8 cellular contexts compared by ENCODE assay signal in the genomic region with DNA sequence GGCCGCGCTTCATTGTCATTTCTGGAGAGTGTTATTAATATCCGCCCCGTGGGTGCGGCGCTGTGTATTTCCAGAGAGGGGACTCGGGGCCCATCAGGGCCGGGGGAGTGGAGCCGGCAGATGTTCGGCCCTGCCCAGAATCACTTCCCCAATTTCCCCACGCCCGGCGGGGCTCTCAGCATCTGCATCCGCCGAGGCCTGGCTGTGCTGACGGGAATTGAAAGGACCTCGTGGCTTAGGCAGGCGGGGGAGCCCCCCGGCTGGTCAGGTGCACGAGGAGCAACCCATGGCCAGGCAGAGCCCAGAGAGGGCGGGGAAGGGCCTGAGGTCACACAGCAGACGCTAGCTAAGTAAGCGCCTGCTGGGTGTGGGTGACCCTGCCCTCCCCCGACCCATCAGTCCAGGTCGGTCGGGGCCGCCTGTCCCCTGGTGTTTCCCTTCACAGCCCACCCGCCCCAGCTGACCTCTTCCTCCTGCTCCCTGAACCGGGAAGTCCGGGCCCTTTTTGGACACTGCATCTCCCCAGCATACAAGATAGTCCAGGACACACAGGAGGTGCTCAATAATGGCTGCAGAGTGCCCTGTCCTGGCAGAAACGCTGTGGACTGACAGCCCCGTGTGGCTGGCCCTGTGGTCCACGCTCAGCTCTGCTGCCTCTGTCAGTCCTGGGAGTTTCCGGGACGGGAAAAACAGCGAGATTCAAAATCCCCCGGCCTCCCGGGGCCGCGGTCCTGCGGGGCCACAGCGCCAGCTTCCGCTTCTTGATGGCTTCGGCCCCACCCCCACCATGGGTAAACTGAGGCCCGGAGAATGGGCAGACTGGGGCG. TPM values are rescaled to one million over a fixed set of nuclear protein-coding genes. Genes with fewer than 3 reads are reported as not detected.
DNase-seq lines count a peak whose midpoint lies in the region; ATAC-seq lines count a peak whose summit lies in the region.

No MANE protein-coding gene starts in this region.

- H3K23ac ChIP-seq in mesenchymal stem cell (ENCODE audit: low read length in 2 of 2) = no peak overlapping the region

- no peak overlapping the region for H2BK5ac ChIP-seq in mesenchymal stem cell (ENCODE audit: low read depth, low read length, poor library complexity, severe bottlenecking)

- no peak overlapping the region for H3K14ac ChIP-seq in mesenchymal stem cell (ENCODE audit: low read length in 2 of 2)

- H3K4ac ChIP-seq in mesenchymal stem cell (ENCODE audit: low read depth in 1 of 2, low read length in 2 of 2) = no peak overlapping the region

- H4K8ac ChIP-seq in mesenchymal stem cell (ENCODE audit: low read length) = no peak overlapping the region

- H3K4me3 ChIP-seq in mesenchymal stem cell (ENCODE audit: insufficient read depth in 1 of 2, low read depth in 1 of 2, low read length in 2 of 2) = no peak overlapping the region

- DNase-seq in SIG-M5 treated with dmso at 0.1 percent for 504 hours (lab: John Stamatoyannopoulos, UW; ENCODE audit: unreplicated experiment) (peak; percentile 88), pons (ENCODE audit: low spot score) (peak; percentile 55), SW480 (ENCODE audit: low spot score) (no peak), COR-L47 (lab: John Stamatoyannopoulos, UW) (no peak), mesenchymal stem cell (no peak), NCI-H2107 treated with DMSO at 0.1 percent for 48 hours (lab: John Stamatoyannopoulos, UW; ENCODE audit: unreplicated experiment) (no peak)

- H2BK120ac ChIP-seq in mesenchymal stem cell (ENCODE audit: low read depth, low read length) = no peak overlapping the region

- H2BK15ac ChIP-seq in mesenchymal stem cell (ENCODE audit: low read depth, poor library complexity, severe bottlenecking) = no peak overlapping the region

- no peak overlapping the region for H3K27ac ChIP-seq in mesenchymal stem cell (ENCODE audit: low read length, poor library complexity, severe bottlenecking)

- no peaks in the 10 kb centered on the region for H3K79me1 ChIP-seq in mesenchymal stem cell (replicated peaks; ENCODE audit: low read length, poor library complexity, severe bottlenecking)

- H3K9ac ChIP-seq in mesenchymal stem cell (ENCODE audit: low read length) = no peak overlapping the region

- no peaks in the 10 kb centered on the region for H3K27me3 ChIP-seq in mesenchymal stem cell (ENCODE audit: control insufficient read depth in 1 of 2, insufficient read depth in 1 of 2, low read length in 2 of 2)

- H4K91ac ChIP-seq in mesenchymal stem cell (ENCODE audit: low read length) = no peak overlapping the region

- H2BK12ac ChIP-seq in mesenchymal stem cell (ENCODE audit: low read length in 2 of 2) = peak overlapping the region in 1 of 2 experiments; percentile 40

- 91% methylated on average over 45 of the region's 46 CpGs for WGBS in mesenchymal stem cell

- ATAC-seq in GM18907 (IDR thresholded peaks at IDR 0.05; ENCODE audit: unreplicated experiment) = peak; percentile 60
- ATAC-seq in HG02885 (IDR thresholded peaks at IDR 0.05; ENCODE audit: poor library complexity, unreplicated experiment) = peak; percentile 68

- no peak overlapping the region for H3K18ac ChIP-seq in mesenchymal stem cell (ENCODE audit: low read depth in 1 of 2, low read length in 2 of 2)

- H2AFZ ChIP-seq in mesenchymal stem cell (ENCODE audit: low read depth, low read length) = no peak overlapping the region

- no peak overlapping the region for H2AK5ac ChIP-seq in mesenchymal stem cell (ENCODE audit: low read length, severe bottlenecking)

- peaks cover 8 to 62% of the 10 kb centered on the region in 2 experiments for H3K36me3 ChIP-seq in mesenchymal stem cell (ENCODE audit: control insufficient read depth in 1 of 2, insufficient read depth in 2 of 2, low read depth in 1 of 2, low read length in 2 of 2)

- no peaks in the 10 kb centered on the region for H3K9me3 ChIP-seq in mesenchymal stem cell (ENCODE audit: control insufficient read depth, low read length)

- peaks cover 63% of the 10 kb centered on the region for H3K4me1 ChIP-seq in mesenchymal stem cell (ENCODE audit: control insufficient read depth, insufficient read depth, low read depth, low read length)

- H3K4me2 ChIP-seq in mesenchymal stem cell (ENCODE audit: low read length, poor library complexity, severe bottlenecking) = no peak overlapping the region

RNA-seq across cellular contexts. Expression of a gene that starts 22.1 kb away (rescaled TPM):
- 64.0 TPM for polyA plus RNA-seq in mesenchymal stem cell (2013, experiment 1 of 2)
- 62.8 TPM for polyA plus RNA-seq in mesenchymal stem cell (2013, experiment 2 of 2)

RNA-seq across cellular contexts. Expression of a gene that starts 30.8 kb away (rescaled TPM):
- polyA plus RNA-seq in mesenchymal stem cell (2013, experiment 1 of 2) = not detected
- not detected for polyA plus RNA-seq in mesenchymal stem cell (2013, experiment 2 of 2)

RNA-seq across cellular contexts. Expression of a gene that starts 34.9 kb away (rescaled TPM):
- 68.0 TPM for polyA plus RNA-seq in mesenchymal stem cell (2013, experiment 1 of 2)
- polyA plus RNA-seq in mesenchymal stem cell (2013, experiment 2 of 2) = 67.1 TPM

RNA-seq across cellular contexts. Expression of a gene that starts 36.2 kb away (rescaled TPM):
- polyA plus RNA-seq in mesenchymal stem cell (2013, experiment 1 of 2) = 25.0 TPM
- 25.1 TPM for polyA plus RNA-seq in mesenchymal stem cell (2013, experiment 2 of 2)

RNA-seq across cellular contexts. Expression of a gene that starts 52.3 kb away (rescaled TPM):
- polyA plus RNA-seq in mesenchymal stem cell (2013, experiment 1 of 2) = 0.66 TPM
- 0.56 TPM for polyA plus RNA-seq in mesenchymal stem cell (2013, experiment 2 of 2)

Comparison
In these comparisons a context has a peak if more than half of its experiments do, and no peak if none do; other contexts are left out.
1. DNase-seq: peak in SIG-M5 treated with dmso at 0.1 percent for 504 hours (single experiment) and pons (single experiment); none in SW480 (single experiment), COR-L47 (single experiment), mesenchymal stem cell (single experiment) and NCI-H2107 treated with DMSO at 0.1 percent for 48 hours (single experiment).